In genomic region chr17:80225230-80225629, GRCh38 we compare ENCODE assay signal across 1 cellular context.
TF ChIP-seq lines count a peak whose summit lies in the region.

No MANE protein-coding gene starts in this region.

TF ChIP-seq in HepG2, 621 proteins besides CTCF, POLR2A, EP300 and RAD21:
- TF ChIP-seq SETDB1 (CRISPR knock-in tag; IDR thresholded peaks at IDR 0.05; ENCODE audit: borderline replicate concordance) (no peak), AGO2 (optimal IDR thresholded peaks at IDR 0.05; ENCODE audit: low read depth, low read length) (peak; percentile 53), ATF7-NPFF (CRISPR knock-in tag; IDR thresholded peaks at IDR 0.05; ENCODE audit: low read depth) (no peak), SP4 (CRISPR knock-in tag; IDR thresholded peaks at IDR 0.05) (no peak), ARNT (IDR thresholded peaks at IDR 0.05) (no peak), PAX8 (CRISPR knock-in tag; IDR thresholded peaks at IDR 0.05; ENCODE audit: borderline replicate concordance) (no peak), ELK4 (CRISPR knock-in tag; IDR thresholded peaks at IDR 0.05; ENCODE audit: borderline replicate concordance) (no peak), FOXO1 (CRISPR knock-in tag; IDR thresholded peaks at IDR 0.05) (no peak)
- TF ChIP-seq, protein P1, sequence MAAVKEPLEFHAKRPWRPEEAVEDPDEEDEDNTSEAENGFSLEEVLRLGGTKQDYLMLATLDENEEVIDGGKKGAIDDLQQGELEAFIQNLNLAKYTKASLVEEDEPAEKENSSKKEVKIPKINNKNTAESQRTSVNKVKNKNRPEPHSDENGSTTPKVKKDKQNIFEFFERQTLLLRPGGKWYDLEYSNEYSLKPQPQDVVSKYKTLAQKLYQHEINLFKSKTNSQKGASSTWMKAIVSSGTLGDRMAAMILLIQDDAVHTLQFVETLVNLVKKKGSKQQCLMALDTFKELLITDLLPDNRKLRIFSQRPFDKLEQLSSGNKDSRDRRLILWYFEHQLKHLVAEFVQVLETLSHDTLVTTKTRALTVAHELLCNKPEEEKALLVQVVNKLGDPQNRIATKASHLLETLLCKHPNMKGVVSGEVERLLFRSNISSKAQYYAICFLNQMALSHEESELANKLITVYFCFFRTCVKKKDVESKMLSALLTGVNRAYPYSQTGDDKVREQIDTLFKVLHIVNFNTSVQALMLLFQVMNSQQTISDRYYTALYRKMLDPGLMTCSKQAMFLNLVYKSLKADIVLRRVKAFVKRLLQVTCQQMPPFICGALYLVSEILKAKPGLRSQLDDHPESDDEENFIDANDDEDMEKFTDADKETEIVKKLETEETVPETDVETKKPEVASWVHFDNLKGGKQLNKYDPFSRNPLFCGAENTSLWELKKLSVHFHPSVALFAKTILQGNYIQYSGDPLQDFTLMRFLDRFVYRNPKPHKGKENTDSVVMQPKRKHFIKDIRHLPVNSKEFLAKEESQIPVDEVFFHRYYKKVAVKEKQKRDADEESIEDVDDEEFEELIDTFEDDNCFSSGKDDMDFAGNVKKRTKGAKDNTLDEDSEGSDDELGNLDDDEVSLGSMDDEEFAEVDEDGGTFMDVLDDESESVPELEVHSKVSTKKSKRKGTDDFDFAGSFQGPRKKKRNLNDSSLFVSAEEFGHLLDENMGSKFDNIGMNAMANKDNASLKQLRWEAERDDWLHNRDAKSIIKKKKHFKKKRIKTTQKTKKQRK (IDR thresholded peaks at IDR 0.05; ENCODE audit: low read length): no peak
